In the genomic region with DNA sequence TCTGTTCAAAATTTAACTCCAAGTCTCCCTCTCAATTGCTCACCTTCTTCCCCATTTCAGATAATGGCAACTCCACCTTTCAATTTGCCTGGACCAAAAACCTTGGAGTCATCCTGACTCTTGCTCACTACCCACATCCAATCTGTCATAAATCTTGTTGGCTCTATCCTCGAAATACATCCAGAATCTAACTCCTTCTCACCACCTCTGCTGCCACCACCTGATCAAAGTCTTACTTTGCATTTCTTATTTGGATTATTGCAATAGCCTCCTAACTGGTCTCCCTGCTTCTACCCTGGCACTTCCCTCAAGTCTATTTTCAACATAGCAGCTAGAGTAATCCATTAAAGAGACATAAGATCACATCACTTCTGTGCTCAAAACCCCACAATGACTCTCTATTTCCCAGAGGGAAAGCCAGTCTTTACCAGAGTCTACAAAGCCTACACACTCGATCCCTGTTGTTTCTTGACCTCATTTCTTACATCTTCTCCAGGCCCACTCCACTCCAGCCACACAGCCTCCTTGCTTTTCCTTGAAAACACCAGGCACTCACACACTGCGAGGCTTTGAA, we compare ENCODE assay signal across 8 cellular contexts.
DNase-seq lines count a peak whose midpoint lies in the region; TF ChIP-seq lines count a peak whose summit lies in the region.

No MANE protein-coding gene starts in this region.

- H3K27ac ChIP-seq in stomach (no peak overlapping the region), suprapubic skin (no peak overlapping the region)

- intact Hi-C loops in stomach (cut with DNase I; ENCODE audit: low total_unique reads) = no loop called here

- TF ChIP-seq CTCF in LNCAP (IDR thresholded peaks at IDR 0.05) (peak; percentile 47; the same call in 1 of the 2 replicates), stomach (IDR thresholded peaks at IDR 0.05) (peak in 1 of 7 experiments; percentile 34), GM10266 (IDR thresholded peaks at IDR 0.05; ENCODE audit: control insufficient read depth, insufficient read depth, low read depth, missing control alignments) (no peak), suprapubic skin (IDR thresholded peaks at IDR 0.05) (no peak)

- H3K4me1 ChIP-seq in stomach (peaks cover 0 to 8% (median 4%) of the 10 kb centered on the region in 4 donors), suprapubic skin (peaks cover 13% of the 10 kb centered on the region)

- H3K36me3 ChIP-seq in stomach = no peaks in the 10 kb centered on the region
- no peaks in the 10 kb centered on the region for H3K36me3 ChIP-seq in suprapubic skin

- no peaks in the 10 kb centered on the region for H3K27me3 ChIP-seq in stomach
- H3K27me3 ChIP-seq in suprapubic skin = no peaks in the 10 kb centered on the region

- TF ChIP-seq POLR2A in stomach (IDR thresholded peaks at IDR 0.05) (no peak), suprapubic skin (IDR thresholded peaks at IDR 0.05) (no peak)

- H3K4me3 ChIP-seq in stomach (no peak overlapping the region), suprapubic skin (no peak overlapping the region)

- TF ChIP-seq EP300 in stomach (IDR thresholded peaks at IDR 0.05) (no peak), suprapubic skin (IDR thresholded peaks at IDR 0.05) (no peak)

- DNase-seq in GF-D8 (lab: John Stamatoyannopoulos, UW) (peak; percentile 9), amniotic epithelial cell (ENCODE audit: low read depth) (peak; percentile 57), lung microvascular endothelial cell (ENCODE audit: low read depth in 2 of 2) (peak; percentile 33 to 36), stomach (no peak), GM10266 (ENCODE audit: extremely low spot score) (no peak), suprapubic skin (ENCODE audit: low spot score in 2 of 2) (no peak)
- DNase-seq in stimulated activated naive CD4-positive, alpha-beta T cell treated with Interleukin-2 at 50 U/mL for 16 hours (lab: John Stamatoyannopoulos, UW) = no peak

- H3K9me3 ChIP-seq in stomach (no peaks in the 10 kb centered on the region), suprapubic skin (no peaks in the 10 kb centered on the region)

- 60 to 70% (median 61%) methylated on average over 3 of the region's 3 CpGs for WGBS in stomach, 5 donors
- 69% methylated on average over 3 of the region's 3 CpGs for WGBS in suprapubic skin

Comparison
In these comparisons a context has a peak if more than half of its experiments do, and no peak if none do; other contexts are left out.
1. DNase-seq: peak in GF-D8 (single experiment), amniotic epithelial cell (single experiment) and lung microvascular endothelial cell (2 of 2); none in stimulated activated naive CD4-positive, alpha-beta T cell treated with Interleukin-2 at 50 U/mL for 16 hours (single experiment), stomach (single experiment), GM10266 (single experiment) and suprapubic skin (0 of 2).